1 cellular context compared by ENCODE assay signal in genomic region chr3:156749244-156749643, GRCh38.
TF ChIP-seq lines count a peak whose summit lies in the region.

No MANE protein-coding gene starts in this region.

TF ChIP-seq in HepG2, 621 proteins besides CTCF, POLR2A, EP300 and RAD21 (continued from another document and continues in another):
- TF ChIP-seq, protein P1, sequence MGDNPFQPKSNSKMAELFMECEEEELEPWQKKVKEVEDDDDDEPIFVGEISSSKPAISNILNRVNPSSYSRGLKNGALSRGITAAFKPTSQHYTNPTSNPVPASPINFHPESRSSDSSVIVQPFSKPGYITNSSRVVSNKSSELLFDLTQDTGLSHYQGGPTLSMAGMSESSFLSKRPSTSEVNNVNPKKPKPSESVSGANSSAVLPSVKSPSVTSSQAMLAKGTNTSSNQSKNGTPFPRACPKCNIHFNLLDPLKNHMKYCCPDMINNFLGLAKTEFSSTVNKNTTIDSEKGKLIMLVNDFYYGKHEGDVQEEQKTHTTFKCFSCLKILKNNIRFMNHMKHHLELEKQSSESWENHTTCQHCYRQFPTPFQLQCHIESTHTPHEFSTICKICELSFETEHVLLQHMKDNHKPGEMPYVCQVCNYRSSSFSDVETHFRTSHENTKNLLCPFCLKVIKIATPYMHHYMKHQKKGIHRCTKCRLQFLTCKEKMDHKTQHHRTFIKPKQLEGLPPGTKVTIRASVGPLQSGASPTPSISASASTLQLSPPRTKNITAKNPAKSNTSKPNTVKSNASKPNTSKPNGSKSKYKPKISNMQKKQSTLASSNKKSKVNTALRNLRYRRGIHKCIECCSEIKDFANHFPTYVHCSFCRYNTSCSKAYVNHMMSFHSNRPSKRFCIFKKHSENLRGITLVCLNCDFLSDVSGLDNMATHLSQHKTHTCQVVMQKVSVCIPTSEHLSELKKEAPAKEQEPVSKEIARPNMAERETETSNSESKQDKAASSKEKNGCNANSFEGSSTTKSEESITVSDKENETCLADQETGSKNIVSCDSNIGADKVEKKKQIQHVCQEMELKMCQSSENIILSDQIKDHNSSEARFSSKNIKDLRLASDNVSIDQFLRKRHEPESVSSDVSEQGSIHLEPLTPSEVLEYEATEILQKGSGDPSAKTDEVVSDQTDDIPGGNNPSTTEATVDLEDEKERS (CRISPR knock-in tag; IDR thresholded peaks at IDR 0.05) = no peak
- TF ChIP-seq, protein P2, sequence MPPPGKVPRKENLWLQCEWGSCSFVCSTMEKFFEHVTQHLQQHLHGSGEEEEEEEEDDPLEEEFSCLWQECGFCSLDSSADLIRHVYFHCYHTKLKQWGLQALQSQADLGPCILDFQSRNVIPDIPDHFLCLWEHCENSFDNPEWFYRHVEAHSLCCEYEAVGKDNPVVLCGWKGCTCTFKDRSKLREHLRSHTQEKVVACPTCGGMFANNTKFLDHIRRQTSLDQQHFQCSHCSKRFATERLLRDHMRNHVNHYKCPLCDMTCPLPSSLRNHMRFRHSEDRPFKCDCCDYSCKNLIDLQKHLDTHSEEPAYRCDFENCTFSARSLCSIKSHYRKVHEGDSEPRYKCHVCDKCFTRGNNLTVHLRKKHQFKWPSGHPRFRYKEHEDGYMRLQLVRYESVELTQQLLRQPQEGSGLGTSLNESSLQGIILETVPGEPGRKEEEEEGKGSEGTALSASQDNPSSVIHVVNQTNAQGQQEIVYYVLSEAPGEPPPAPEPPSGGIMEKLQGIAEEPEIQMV (CRISPR knock-in tag; IDR thresholded peaks at IDR 0.05; ENCODE audit: low read depth) = no peak
- TF ChIP-seq ZNF382 (CRISPR knock-in tag; IDR thresholded peaks at IDR 0.05; ENCODE audit: borderline replicate concordance) (no peak), ZNF432 (CRISPR knock-in tag; IDR thresholded peaks at IDR 0.05; ENCODE audit: borderline replicate concordance) (no peak), PHF5A (CRISPR knock-in tag; IDR thresholded peaks at IDR 0.05; ENCODE audit: low read depth, unreplicated experiment) (no peak), MED8 (CRISPR knock-in tag; IDR thresholded peaks at IDR 0.05; ENCODE audit: insufficient replicate concordance) (no peak), PCBP2 (optimal IDR thresholded peaks at IDR 0.05; ENCODE audit: low read depth, low read length, poor library complexity, severe bottlenecking) (no peak), NCOR1 (IDR thresholded peaks at IDR 0.05; ENCODE audit: borderline replicate concordance, low read length) (no peak), GATA4 (IDR thresholded peaks at IDR 0.05; ENCODE audit: borderline replicate concordance, low read depth) (no peak), KLF9 (CRISPR knock-in tag; IDR thresholded peaks at IDR 0.05; ENCODE audit: low read depth) (no peak), HNF4A (CRISPR knock-in tag; IDR thresholded peaks at IDR 0.05) (peak; percentile 71), ZHX1 (CRISPR knock-in tag; IDR thresholded peaks at IDR 0.05; ENCODE audit: low read depth) (no peak), HOXA3 (CRISPR knock-in tag; IDR thresholded peaks at IDR 0.05) (peak; percentile 50; the same call in 1 of the 2 replicates), TERF1 (CRISPR knock-in tag; IDR thresholded peaks at IDR 0.05) (no peak), ZNF709 (CRISPR knock-in tag; IDR thresholded peaks at IDR 0.05) (no peak), ZNF691 (CRISPR knock-in tag; IDR thresholded peaks at IDR 0.05; ENCODE audit: borderline replicate concordance, low read depth) (no peak), NPAS2 (CRISPR knock-in tag; IDR thresholded peaks at IDR 0.05; ENCODE audit: borderline replicate concordance) (no peak), ZNF546 (CRISPR knock-in tag; conservative IDR thresholded peaks at IDR 0.05) (no peak), FIP1L1 (IDR thresholded peaks at IDR 0.05; ENCODE audit: borderline replicate concordance, insufficient read depth, low read depth, low read length) (no peak), FOXC1 (CRISPR knock-in tag; IDR thresholded peaks at IDR 0.05; ENCODE audit: borderline replicate concordance) (no peak), ZNF205 (CRISPR knock-in tag; IDR thresholded peaks at IDR 0.05) (no peak), STAG1 (CRISPR knock-in tag; IDR thresholded peaks at IDR 0.05) (no peak), ZNF644 (CRISPR knock-in tag; IDR thresholded peaks at IDR 0.05; ENCODE audit: low read depth) (0 out of 2 replicates have a peak, but pooled peaks have one; percentile 27), RORA (CRISPR knock-in tag; IDR thresholded peaks at IDR 0.05) (no peak), ZNF256 (CRISPR knock-in tag; conservative IDR thresholded peaks at IDR 0.05) (no peak)
- TF ChIP-seq, protein P3, sequence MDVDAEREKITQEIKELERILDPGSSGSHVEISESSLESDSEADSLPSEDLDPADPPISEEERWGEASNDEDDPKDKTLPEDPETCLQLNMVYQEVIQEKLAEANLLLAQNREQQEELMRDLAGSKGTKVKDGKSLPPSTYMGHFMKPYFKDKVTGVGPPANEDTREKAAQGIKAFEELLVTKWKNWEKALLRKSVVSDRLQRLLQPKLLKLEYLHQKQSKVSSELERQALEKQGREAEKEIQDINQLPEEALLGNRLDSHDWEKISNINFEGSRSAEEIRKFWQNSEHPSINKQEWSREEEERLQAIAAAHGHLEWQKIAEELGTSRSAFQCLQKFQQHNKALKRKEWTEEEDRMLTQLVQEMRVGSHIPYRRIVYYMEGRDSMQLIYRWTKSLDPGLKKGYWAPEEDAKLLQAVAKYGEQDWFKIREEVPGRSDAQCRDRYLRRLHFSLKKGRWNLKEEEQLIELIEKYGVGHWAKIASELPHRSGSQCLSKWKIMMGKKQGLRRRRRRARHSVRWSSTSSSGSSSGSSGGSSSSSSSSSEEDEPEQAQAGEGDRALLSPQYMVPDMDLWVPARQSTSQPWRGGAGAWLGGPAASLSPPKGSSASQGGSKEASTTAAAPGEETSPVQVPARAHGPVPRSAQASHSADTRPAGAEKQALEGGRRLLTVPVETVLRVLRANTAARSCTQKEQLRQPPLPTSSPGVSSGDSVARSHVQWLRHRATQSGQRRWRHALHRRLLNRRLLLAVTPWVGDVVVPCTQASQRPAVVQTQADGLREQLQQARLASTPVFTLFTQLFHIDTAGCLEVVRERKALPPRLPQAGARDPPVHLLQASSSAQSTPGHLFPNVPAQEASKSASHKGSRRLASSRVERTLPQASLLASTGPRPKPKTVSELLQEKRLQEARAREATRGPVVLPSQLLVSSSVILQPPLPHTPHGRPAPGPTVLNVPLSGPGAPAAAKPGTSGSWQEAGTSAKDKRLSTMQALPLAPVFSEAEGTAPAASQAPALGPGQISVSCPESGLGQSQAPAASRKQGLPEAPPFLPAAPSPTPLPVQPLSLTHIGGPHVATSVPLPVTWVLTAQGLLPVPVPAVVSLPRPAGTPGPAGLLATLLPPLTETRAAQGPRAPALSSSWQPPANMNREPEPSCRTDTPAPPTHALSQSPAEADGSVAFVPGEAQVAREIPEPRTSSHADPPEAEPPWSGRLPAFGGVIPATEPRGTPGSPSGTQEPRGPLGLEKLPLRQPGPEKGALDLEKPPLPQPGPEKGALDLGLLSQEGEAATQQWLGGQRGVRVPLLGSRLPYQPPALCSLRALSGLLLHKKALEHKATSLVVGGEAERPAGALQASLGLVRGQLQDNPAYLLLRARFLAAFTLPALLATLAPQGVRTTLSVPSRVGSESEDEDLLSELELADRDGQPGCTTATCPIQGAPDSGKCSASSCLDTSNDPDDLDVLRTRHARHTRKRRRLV (CRISPR knock-in tag; IDR thresholded peaks at IDR 0.05) = no peak
- TF ChIP-seq, protein P4, sequence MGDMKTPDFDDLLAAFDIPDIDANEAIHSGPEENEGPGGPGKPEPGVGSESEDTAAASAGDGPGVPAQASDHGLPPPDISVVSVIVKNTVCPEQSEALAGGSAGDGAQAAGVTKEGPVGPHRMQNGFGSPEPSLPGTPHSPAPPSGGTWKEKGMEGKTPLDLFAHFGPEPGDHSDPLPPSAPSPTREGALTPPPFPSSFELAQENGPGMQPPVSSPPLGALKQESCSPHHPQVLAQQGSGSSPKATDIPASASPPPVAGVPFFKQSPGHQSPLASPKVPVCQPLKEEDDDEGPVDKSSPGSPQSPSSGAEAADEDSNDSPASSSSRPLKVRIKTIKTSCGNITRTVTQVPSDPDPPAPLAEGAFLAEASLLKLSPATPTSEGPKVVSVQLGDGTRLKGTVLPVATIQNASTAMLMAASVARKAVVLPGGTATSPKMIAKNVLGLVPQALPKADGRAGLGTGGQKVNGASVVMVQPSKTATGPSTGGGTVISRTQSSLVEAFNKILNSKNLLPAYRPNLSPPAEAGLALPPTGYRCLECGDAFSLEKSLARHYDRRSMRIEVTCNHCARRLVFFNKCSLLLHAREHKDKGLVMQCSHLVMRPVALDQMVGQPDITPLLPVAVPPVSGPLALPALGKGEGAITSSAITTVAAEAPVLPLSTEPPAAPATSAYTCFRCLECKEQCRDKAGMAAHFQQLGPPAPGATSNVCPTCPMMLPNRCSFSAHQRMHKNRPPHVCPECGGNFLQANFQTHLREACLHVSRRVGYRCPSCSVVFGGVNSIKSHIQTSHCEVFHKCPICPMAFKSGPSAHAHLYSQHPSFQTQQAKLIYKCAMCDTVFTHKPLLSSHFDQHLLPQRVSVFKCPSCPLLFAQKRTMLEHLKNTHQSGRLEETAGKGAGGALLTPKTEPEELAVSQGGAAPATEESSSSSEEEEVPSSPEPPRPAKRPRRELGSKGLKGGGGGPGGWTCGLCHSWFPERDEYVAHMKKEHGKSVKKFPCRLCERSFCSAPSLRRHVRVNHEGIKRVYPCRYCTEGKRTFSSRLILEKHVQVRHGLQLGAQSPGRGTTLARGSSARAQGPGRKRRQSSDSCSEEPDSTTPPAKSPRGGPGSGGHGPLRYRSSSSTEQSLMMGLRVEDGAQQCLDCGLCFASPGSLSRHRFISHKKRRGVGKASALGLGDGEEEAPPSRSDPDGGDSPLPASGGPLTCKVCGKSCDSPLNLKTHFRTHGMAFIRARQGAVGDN (CRISPR knock-in tag; IDR thresholded peaks at IDR 0.05) = peak; percentile 76
- TF ChIP-seq, protein P5, sequence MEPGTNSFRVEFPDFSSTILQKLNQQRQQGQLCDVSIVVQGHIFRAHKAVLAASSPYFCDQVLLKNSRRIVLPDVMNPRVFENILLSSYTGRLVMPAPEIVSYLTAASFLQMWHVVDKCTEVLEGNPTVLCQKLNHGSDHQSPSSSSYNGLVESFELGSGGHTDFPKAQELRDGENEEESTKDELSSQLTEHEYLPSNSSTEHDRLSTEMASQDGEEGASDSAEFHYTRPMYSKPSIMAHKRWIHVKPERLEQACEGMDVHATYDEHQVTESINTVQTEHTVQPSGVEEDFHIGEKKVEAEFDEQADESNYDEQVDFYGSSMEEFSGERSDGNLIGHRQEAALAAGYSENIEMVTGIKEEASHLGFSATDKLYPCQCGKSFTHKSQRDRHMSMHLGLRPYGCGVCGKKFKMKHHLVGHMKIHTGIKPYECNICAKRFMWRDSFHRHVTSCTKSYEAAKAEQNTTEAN (CRISPR knock-in tag; conservative IDR thresholded peaks at IDR 0.05) = peak; percentile 63; the same call in 1 of the 2 replicates
- TF ChIP-seq, protein P6, sequence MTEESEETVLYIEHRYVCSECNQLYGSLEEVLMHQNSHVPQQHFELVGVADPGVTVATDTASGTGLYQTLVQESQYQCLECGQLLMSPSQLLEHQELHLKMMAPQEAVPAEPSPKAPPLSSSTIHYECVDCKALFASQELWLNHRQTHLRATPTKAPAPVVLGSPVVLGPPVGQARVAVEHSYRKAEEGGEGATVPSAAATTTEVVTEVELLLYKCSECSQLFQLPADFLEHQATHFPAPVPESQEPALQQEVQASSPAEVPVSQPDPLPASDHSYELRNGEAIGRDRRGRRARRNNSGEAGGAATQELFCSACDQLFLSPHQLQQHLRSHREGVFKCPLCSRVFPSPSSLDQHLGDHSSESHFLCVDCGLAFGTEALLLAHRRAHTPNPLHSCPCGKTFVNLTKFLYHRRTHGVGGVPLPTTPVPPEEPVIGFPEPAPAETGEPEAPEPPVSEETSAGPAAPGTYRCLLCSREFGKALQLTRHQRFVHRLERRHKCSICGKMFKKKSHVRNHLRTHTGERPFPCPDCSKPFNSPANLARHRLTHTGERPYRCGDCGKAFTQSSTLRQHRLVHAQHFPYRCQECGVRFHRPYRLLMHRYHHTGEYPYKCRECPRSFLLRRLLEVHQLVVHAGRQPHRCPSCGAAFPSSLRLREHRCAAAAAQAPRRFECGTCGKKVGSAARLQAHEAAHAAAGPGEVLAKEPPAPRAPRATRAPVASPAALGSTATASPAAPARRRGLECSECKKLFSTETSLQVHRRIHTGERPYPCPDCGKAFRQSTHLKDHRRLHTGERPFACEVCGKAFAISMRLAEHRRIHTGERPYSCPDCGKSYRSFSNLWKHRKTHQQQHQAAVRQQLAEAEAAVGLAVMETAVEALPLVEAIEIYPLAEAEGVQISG (CRISPR knock-in tag; IDR thresholded peaks at IDR 0.05) = peak; percentile 68
- TF ChIP-seq, protein P7, sequence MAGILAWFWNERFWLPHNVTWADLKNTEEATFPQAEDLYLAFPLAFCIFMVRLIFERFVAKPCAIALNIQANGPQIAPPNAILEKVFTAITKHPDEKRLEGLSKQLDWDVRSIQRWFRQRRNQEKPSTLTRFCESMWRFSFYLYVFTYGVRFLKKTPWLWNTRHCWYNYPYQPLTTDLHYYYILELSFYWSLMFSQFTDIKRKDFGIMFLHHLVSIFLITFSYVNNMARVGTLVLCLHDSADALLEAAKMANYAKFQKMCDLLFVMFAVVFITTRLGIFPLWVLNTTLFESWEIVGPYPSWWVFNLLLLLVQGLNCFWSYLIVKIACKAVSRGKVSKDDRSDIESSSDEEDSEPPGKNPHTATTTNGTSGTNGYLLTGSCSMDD (CRISPR knock-in tag; IDR thresholded peaks at IDR 0.05) = no peak
